Comparison of ENCODE assay signal across 23 cellular contexts in the genomic region with DNA sequence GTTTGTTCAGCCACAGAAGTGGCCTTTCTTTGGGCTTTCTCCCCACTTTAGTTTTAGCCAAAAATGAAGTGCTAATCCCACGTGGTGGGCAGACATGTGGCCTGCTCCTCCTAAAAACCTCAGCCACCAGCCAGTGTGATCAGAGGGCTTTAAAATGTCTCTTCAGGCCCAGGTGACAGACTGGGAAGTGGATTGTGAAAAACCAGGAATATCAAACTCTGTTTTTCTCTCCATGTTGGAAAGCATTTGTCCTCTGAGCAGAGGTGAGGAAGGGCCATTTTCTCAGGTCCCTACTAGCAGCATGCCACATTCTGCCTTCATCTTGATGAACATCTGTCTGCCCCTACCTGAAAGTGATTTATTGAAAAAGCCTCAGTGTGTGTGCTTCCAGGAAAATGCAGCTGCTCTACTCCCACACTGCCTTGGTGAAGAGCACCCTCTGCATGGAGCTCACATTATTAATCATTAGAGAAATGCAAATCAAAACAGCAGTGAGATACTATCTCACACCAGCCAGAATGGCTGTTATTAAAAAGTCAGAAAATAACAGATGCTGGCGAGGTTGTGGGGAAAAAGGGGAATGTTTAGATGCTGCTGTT.
DNase-seq lines count a peak whose midpoint lies in the region; ATAC-seq, FAIRE-seq and TF ChIP-seq lines count a peak whose summit lies in the region.
"Had no signal": no experiment of that assay in that cellular context is flagged by ENCODE, and none has a peak within 500 bp of the region (broad histone marks: within the 10 kb centered on the region; RNA-seq: fewer than 3 reads in every experiment).

No MANE protein-coding gene starts in this region.

- no peak overlapping the region for H3K4me2 ChIP-seq in Loucy (ENCODE audit: low read depth, low read length, poor library complexity, severe bottlenecking)
- H3K4me2 ChIP-seq in GM12878 (ENCODE audit: control insufficient read depth, insufficient read depth), result no peak overlapping the region

- H3K27me3 ChIP-seq in Loucy (ENCODE audit: insufficient read depth, low read length, poor library complexity, severe bottlenecking), result no peaks in the 10 kb centered on the region
- no peaks in the 10 kb centered on the region for H3K27me3 ChIP-seq in GM12878 (replicated peaks in 1 of 2; ENCODE audit: control insufficient read depth in 2 of 2, insufficient read depth in 2 of 2, low read length in 1 of 2)
- no peaks in the 10 kb centered on the region for H3K27me3 ChIP-seq in adrenal gland
- H3K27me3 ChIP-seq: MG63, thyroid gland had no signal

- H3K79me2 ChIP-seq in Loucy (ENCODE audit: insufficient read depth, low read length) (no peaks in the 10 kb centered on the region), GM12878 (ENCODE audit: control insufficient read depth, insufficient read depth, low read length) (no peaks in the 10 kb centered on the region)

- TF ChIP-seq CTCF in Loucy (conservative IDR thresholded peaks at IDR 0.05; ENCODE audit: low read length), result no peak; the same call in 1 of the 2 replicates
- no peak for TF ChIP-seq CTCF in GM12878 (IDR thresholded peaks at IDR 0.05 in 2 of 3, conservative IDR thresholded peaks at IDR 0.05 in 1 of 3; ENCODE audit: control insufficient read depth in 2 of 3, extremely low read depth in 1 of 3, insufficient read depth in 1 of 3, low read depth in 3 of 3, low read length in 3 of 3)
- TF ChIP-seq CTCF in adrenal gland (IDR thresholded peaks at IDR 0.05), result no peak

- H3K27ac ChIP-seq in GM12878 (ENCODE audit: control insufficient read depth, insufficient read depth) (no peak overlapping the region), adrenal gland (no peak overlapping the region)
- H3K27ac ChIP-seq: C4-2B, epithelial cell of prostate, lower lobe of right lung, thyroid gland had no signal

- TF ChIP-seq POLR2A in GM12878 (IDR thresholded peaks at IDR 0.05; ENCODE audit: low read depth, low read length) (no peak), adrenal gland (IDR thresholded peaks at IDR 0.05) (no peak)

- no peaks in the 10 kb centered on the region for H3K9me2 ChIP-seq in Loucy (replicated peaks; ENCODE audit: low read depth, low read length)

- in situ Hi-C loops in GM12878 (cut with MboI), result no loop called here

- H3K4me3 Mint-ChIP-seq in activated T-cell treated with anti-CD3 and anti-CD28 coated beads, Interleukin-2, amount 50 U/mL, for 24 hours, result no peak overlapping the region
- H3K4me3 Mint-ChIP-seq in activated T-cell treated with anti-CD3 and anti-CD28 coated beads, Interleukin-2, amount 50 U/mL, for 4 hours, result no peak overlapping the region
- H3K4me3 Mint-ChIP-seq: central memory CD8-positive, alpha-beta T cell had no signal

- no peaks in the 10 kb centered on the region for H3K27me3 Mint-ChIP-seq in activated T-cell treated with anti-CD3 and anti-CD28 coated beads, Interleukin-2, amount 50 U/mL, for 24 hours
- no peaks in the 10 kb centered on the region for H3K27me3 Mint-ChIP-seq in activated T-cell treated with anti-CD3 and anti-CD28 coated beads, Interleukin-2, amount 50 U/mL, for 4 hours (ENCODE audit: low read depth)
- H3K27me3 Mint-ChIP-seq: central memory CD8-positive, alpha-beta T cell had no signal

- CTCF ChIA-PET in GM12878 (lab: Yijun Ruan, JAX), result no interaction called here

- H3K4me3 ChIP-seq in Loucy (ENCODE audit: low read length, poor library complexity, severe bottlenecking) (no peak overlapping the region), GM12878 (no peak overlapping the region), adrenal gland (no peak overlapping the region)
- H3K4me3 ChIP-seq: lower lobe of right lung, MG63, thyroid gland had no signal

- peak; percentile 21; the same call in 1 of the 2 replicates for TF ChIP-seq RAD21 in GM12878 (IDR thresholded peaks at IDR 0.05; ENCODE audit: insufficient read depth, low read depth, low read length)

- H3K36me3 Mint-ChIP-seq in activated T-cell treated with anti-CD3 and anti-CD28 coated beads, Interleukin-2, amount 50 U/mL, for 24 hours (ENCODE audit: low read depth), result no peaks in the 10 kb centered on the region
- H3K36me3 Mint-ChIP-seq in activated T-cell treated with anti-CD3 and anti-CD28 coated beads, Interleukin-2, amount 50 U/mL, for 4 hours (ENCODE audit: insufficient read depth), result no peaks in the 10 kb centered on the region

- H3K27ac Mint-ChIP-seq in activated T-cell treated with anti-CD3 and anti-CD28 coated beads, Interleukin-2, amount 50 U/mL, for 24 hours, result peak overlapping the region; percentile 61

- 38% methylated on average over 2 of the region's 2 CpGs for WGBS in GM12878 (ENCODE audit: insufficient coverage, insufficient replicate concordance, low lambda C conversion rate, missing lambda C conversion rate)
- WGBS in adrenal gland, 4 donors, result 56 to 85% (median 65%) methylated on average over 2 of the region's 2 CpGs

- H2AFZ ChIP-seq in Loucy (ENCODE audit: low read length) (peak overlapping the region; percentile 16), GM12878 (ENCODE audit: control insufficient read depth, low read depth, low read length) (no peak overlapping the region; the same call in 1 of the 2 replicates)

- no peak for FAIRE-seq in GM12878 (lab: Jason Lieb, UNC)
- FAIRE-seq: islet of Langerhans had no signal

- ATAC-seq in activated T-cell treated with anti-CD3 and anti-CD28 coated beads, Interleukin-2, amount 50 U/mL, for 4 hours, result no peak
- no peak for ATAC-seq in GM12878
- ATAC-seq: lower lobe of right lung had no signal

- H3K36me3 ChIP-seq in Loucy (ENCODE audit: insufficient read depth, low read length) (no peaks in the 10 kb centered on the region), GM12878 (ENCODE audit: control insufficient read depth in 2 of 2, insufficient read depth in 2 of 2, low read length in 1 of 2) (no peaks in the 10 kb centered on the region), adrenal gland (replicated peaks in 1 of 2) (no peaks in the 10 kb centered on the region)
- H3K36me3 ChIP-seq: lower lobe of right lung, MG63, thyroid gland had no signal

- SMC1A ChIA-PET in GM12878 (lab: Charles Lee; ENCODE audit: uncharacterized antibody, unreplicated experiment), result no interaction called here

- H3K9ac ChIP-seq in Loucy (ENCODE audit: low read depth, low read length, poor library complexity, severe bottlenecking) (no peak overlapping the region), GM12878 (ENCODE audit: control insufficient read depth, insufficient read depth, low read length) (no peak overlapping the region)

- RAD21 ChIA-PET in GM12878 (lab: Charles Lee; ENCODE audit: unreplicated experiment), result no interaction called here

- intact Hi-C loops in GM12878 (cut with micrococcal nuclease; ENCODE audit: unreplicated experiment) (no loop called here), adrenal gland (cut with DNase I) (no loop called here)

- H3K9me3 Mint-ChIP-seq in activated T-cell treated with anti-CD3 and anti-CD28 coated beads, Interleukin-2, amount 50 U/mL, for 24 hours, result no peaks in the 10 kb centered on the region
- H3K9me3 Mint-ChIP-seq in activated T-cell treated with anti-CD3 and anti-CD28 coated beads, Interleukin-2, amount 50 U/mL, for 4 hours, result no peaks in the 10 kb centered on the region
- H3K9me3 Mint-ChIP-seq: central memory CD8-positive, alpha-beta T cell had no signal

- POLR2A ChIA-PET in GM12878 (lab: Charles Lee), result no interaction called here

- DNase-seq in activated T-cell treated with anti-CD3 and anti-CD28 coated beads, Interleukin-2, amount 50 U/mL, for 24 hours, result no peak
- no peak for DNase-seq in activated T-cell treated with anti-CD3 and anti-CD28 coated beads, Interleukin-2, amount 50 U/mL, for 4 hours
- no peak for DNase-seq in GM12878 (ENCODE audit: low read depth, low spot score)
- DNase-seq in pons (ENCODE audit: low spot score), result peak; percentile 44
- no peak for DNase-seq in T-helper 2 cell
- DNase-seq in kidney glomerular epithelial cell (lab: John Stamatoyannopoulos, UW), result no peak
- DNase-seq in adrenal gland, result no peak
- DNase-seq: ACHN; activated CD8-positive, alpha-beta memory T cell treated with anti-CD3 and anti-CD28 coated beads, Interleukin-2, amount 50 U/mL, for 4 hours; activated effector memory CD4-positive, alpha-beta T cell treated with anti-CD3 and anti-CD28 coated beads, Interleukin-2, amount 50 U/mL, for 16 hours; aorta; DMS 273 treated with DMSO at 0.1 percent for 48 hours; foreskin melanocyte; GF-D8; lower lobe of right lung; MG63; NCI-H187; thyroid gland had no signal

- H4K20me1 ChIP-seq in Loucy (ENCODE audit: insufficient read depth, low read length, poor library complexity, severe bottlenecking), result no peaks in the 10 kb centered on the region
- no peaks in the 10 kb centered on the region for H4K20me1 ChIP-seq in GM12878 (ENCODE audit: control insufficient read depth, insufficient read depth)

- H3K9me3 ChIP-seq in Loucy (ENCODE audit: insufficient read depth, low read depth, low read length) (no peaks in the 10 kb centered on the region), GM12878 (replicated peaks; ENCODE audit: control insufficient read depth, insufficient read depth, low read length) (no peaks in the 10 kb centered on the region), adrenal gland (replicated peaks in 1 of 3) (no peaks in the 10 kb centered on the region)
- H3K9me3 ChIP-seq: lower lobe of right lung, MG63, thyroid gland had no signal

- TF ChIP-seq EP300 in GM12878 (IDR thresholded peaks at IDR 0.05; ENCODE audit: borderline replicate concordance in 1 of 2, control insufficient read depth in 1 of 2, low read depth in 2 of 2, low read length in 2 of 2), result no peak

- peaks cover 38% of the 10 kb centered on the region for H3K4me1 ChIP-seq in Loucy (ENCODE audit: insufficient read depth, low read length, poor library complexity, severe bottlenecking)
- peaks cover 22% of the 10 kb centered on the region for H3K4me1 ChIP-seq in GM12878 (ENCODE audit: control insufficient read depth, insufficient read depth, low read length)
- H3K4me1 ChIP-seq in adrenal gland (replicated peaks in 1 of 2), result no peaks in the 10 kb centered on the region
- H3K4me1 ChIP-seq: thyroid gland had no signal

- BruUV-seq in GM12878 (replicated peaks; lab: Mats Ljungman, UMichigan), result no TSS peak

- peaks cover 72% of the 10 kb centered on the region for H3K4me1 Mint-ChIP-seq in activated T-cell treated with anti-CD3 and anti-CD28 coated beads, Interleukin-2, amount 50 U/mL, for 24 hours (ENCODE audit: low read depth)
- peaks cover 66% of the 10 kb centered on the region for H3K4me1 Mint-ChIP-seq in activated T-cell treated with anti-CD3 and anti-CD28 coated beads, Interleukin-2, amount 50 U/mL, for 4 hours (ENCODE audit: low read depth)

- H3F3A ChIP-seq in Loucy (ENCODE audit: low read depth), result peaks cover 7% of the 10 kb centered on the region; the same call in 1 of the 2 replicates

TF ChIP-seq in GM12878, 131 proteins besides CTCF, POLR2A, EP300 and RAD21 (continues in another document):
- TF ChIP-seq ZNF207 (IDR thresholded peaks at IDR 0.05; ENCODE audit: borderline replicate concordance) (no peak), TBL1XR1 (IDR thresholded peaks at IDR 0.05; ENCODE audit: low read depth, low read length) (no peak)
